In the genomic region with DNA sequence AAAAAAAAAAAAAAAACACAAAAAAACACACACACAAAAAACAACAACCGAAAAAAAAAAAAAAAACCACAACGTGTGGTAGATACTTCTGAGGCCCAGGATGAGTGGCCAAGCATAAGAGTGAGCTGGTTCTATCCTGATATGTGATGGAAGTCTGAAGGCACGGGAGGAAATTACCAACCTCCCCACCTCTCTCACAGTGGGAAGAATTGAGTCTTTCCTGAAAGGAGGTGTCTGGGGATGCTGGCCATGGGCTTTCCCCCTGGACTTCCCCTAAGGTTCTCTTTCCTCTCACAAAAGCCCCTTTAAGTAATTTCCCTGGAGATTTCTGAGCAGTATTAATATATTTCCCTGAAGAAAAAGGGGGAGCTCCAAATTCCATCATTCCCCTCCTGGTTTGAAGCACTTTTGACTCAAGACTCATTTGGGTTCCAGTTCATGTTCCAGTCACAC, we compare ENCODE assay signal across 18 cellular contexts. TPM values are rescaled to one million over a fixed set of nuclear protein-coding genes. Genes with fewer than 3 reads are reported as not detected.
DNase-seq lines count a peak whose midpoint lies in the region; ATAC-seq lines count a peak whose summit lies in the region.
"Had no signal": no experiment of that assay in that cellular context is flagged by ENCODE, and none has a peak within 500 bp of the region (broad histone marks: within the 10 kb centered on the region; RNA-seq: fewer than 3 reads in every experiment).

No MANE protein-coding gene starts in this region.

- peak overlapping the region; percentile 30 for H3K4me3 Mint-ChIP-seq in T-helper 1 cell treated with Interleukin-12 subunit alpha and Interleukin-12 subunit beta and Interleukin-4 antibody, amounts not matched to agents 30 μg/mL and 1 μg/mL, for 36 hours
- H3K4me3 Mint-ChIP-seq in stimulated activated naive CD8-positive, alpha-beta T cell treated with anti-CD3 and anti-CD28 coated beads, Interleukin-15, amount 100 ng/mL, for 72 hours = peak overlapping the region; percentile 68 to 100
- H3K4me3 Mint-ChIP-seq: CD8-positive, alpha-beta T cell had no signal

- peak overlapping the region; percentile 74 for H3K27ac Mint-ChIP-seq in T-helper 1 cell treated with Interleukin-12 subunit alpha and Interleukin-12 subunit beta and Interleukin-4 antibody, amounts not matched to agents 30 μg/mL and 1 μg/mL, for 36 hours
- peak overlapping the region in 1 of 2 donors; percentile 69 for H3K27ac Mint-ChIP-seq in activated naive CD4-positive, alpha-beta T cell treated with anti-CD3 and anti-CD28 coated beads, Interleukin-2, amount 50 U/mL, for 72 hours
- H3K27ac Mint-ChIP-seq in stimulated activated naive CD8-positive, alpha-beta T cell treated with anti-CD3 and anti-CD28 coated beads, Interleukin-15, amount 100 ng/mL, for 72 hours = peak overlapping the region; percentile 31 to 63
- H3K27ac Mint-ChIP-seq: CD8-positive, alpha-beta T cell had no signal

- H3K27me3 Mint-ChIP-seq in T-helper 1 cell treated with Interleukin-12 subunit alpha and Interleukin-12 subunit beta and Interleukin-4 antibody, amounts not matched to agents 30 μg/mL and 1 μg/mL, for 36 hours (ENCODE audit: low read depth) = peaks cover 3% of the 10 kb centered on the region
- H3K27me3 Mint-ChIP-seq in stimulated activated naive CD8-positive, alpha-beta T cell treated with anti-CD3 and anti-CD28 coated beads, Interleukin-15, amount 100 ng/mL, for 72 hours = no peaks in the 10 kb centered on the region

- H3K4me1 Mint-ChIP-seq in T-helper 1 cell treated with Interleukin-12 subunit alpha and Interleukin-12 subunit beta and Interleukin-4 antibody, amounts not matched to agents 30 μg/mL and 1 μg/mL, for 36 hours (ENCODE audit: low read depth) = peaks cover 62% of the 10 kb centered on the region
- peaks cover 85% of the 10 kb centered on the region for H3K4me1 Mint-ChIP-seq in stimulated activated naive CD8-positive, alpha-beta T cell treated with anti-CD3 and anti-CD28 coated beads, Interleukin-15, amount 100 ng/mL, for 72 hours

- H3K9me3 Mint-ChIP-seq in T-helper 1 cell treated with Interleukin-12 subunit alpha and Interleukin-12 subunit beta and Interleukin-4 antibody, amounts not matched to agents 30 μg/mL and 1 μg/mL, for 36 hours = no peaks in the 10 kb centered on the region
- no peaks in the 10 kb centered on the region for H3K9me3 Mint-ChIP-seq in activated naive CD4-positive, alpha-beta T cell treated with anti-CD3 and anti-CD28 coated beads, Interleukin-2, amount 50 U/mL, for 72 hours
- H3K9me3 Mint-ChIP-seq in stimulated activated naive CD8-positive, alpha-beta T cell treated with anti-CD3 and anti-CD28 coated beads, Interleukin-15, amount 100 ng/mL, for 72 hours = no peaks in the 10 kb centered on the region
- H3K9me3 Mint-ChIP-seq: CD8-positive, alpha-beta T cell had no signal

- H3K36me3 Mint-ChIP-seq in T-helper 1 cell treated with Interleukin-12 subunit alpha and Interleukin-12 subunit beta and Interleukin-4 antibody, amounts not matched to agents 30 μg/mL and 1 μg/mL, for 36 hours (ENCODE audit: low read depth) = peaks cover 2% of the 10 kb centered on the region
- peaks cover 10 to 14% of the 10 kb centered on the region in 2 donors for H3K36me3 Mint-ChIP-seq in activated naive CD4-positive, alpha-beta T cell treated with anti-CD3 and anti-CD28 coated beads, Interleukin-2, amount 50 U/mL, for 72 hours

- H3K27ac ChIP-seq in caudate nucleus (ENCODE audit: low read depth, low read length) = peak overlapping the region; percentile 26
- H3K27ac ChIP-seq: 22Rv1 had no signal

- peak; percentile 12 to 50 for ATAC-seq in activated naive CD4-positive, alpha-beta T cell treated with anti-CD3 and anti-CD28 coated beads, Interleukin-2, amount 50 U/mL, for 72 hours
- peak; percentile 14 for ATAC-seq in stimulated activated naive CD8-positive, alpha-beta T cell treated with anti-CD3 and anti-CD28 coated beads, Interleukin-15, amount 100 ng/mL, for 72 hours
- ATAC-seq in left lobe of liver (no peak), esophagus mucosa (no peak)
- ATAC-seq: CD8-positive, alpha-beta T cell had no signal

- DNase-seq in T-helper 1 cell (no peak), caudate nucleus (lab: John Stamatoyannopoulos, UW) (no peak), left lobe of liver (ENCODE audit: low spot score) (no peak)
- DNase-seq in activated naive CD4-positive, alpha-beta T cell treated with anti-CD3 and anti-CD28 coated beads, Interleukin-2, amount 50 U/mL, for 72 hours (ENCODE audit: low spot score in 2 of 2) = no peak
- DNase-seq in activated naive CD4-positive, alpha-beta T cell (lab: John Stamatoyannopoulos, UW) = no peak
- no peak for DNase-seq in stimulated activated naive CD8-positive, alpha-beta T cell treated with anti-CD3 and anti-CD28 coated beads, Interleukin-15, amount 100 ng/mL, for 72 hours
- DNase-seq: DND-41, GDM1, GOT3, KBM-7, NCI-H1105 treated with DMSO at 0.1 percent for 48 hours, NCI-H187 treated with DMSO at 0.1 percent for 48 hours, NCI-H2171, NCI-H510A had no signal

RNA-seq across cellular contexts. Expression of a gene that starts 5.2 kb away (rescaled TPM):
- 10 to 100 TPM; 11.1 to 17.2 TPM for total RNA-seq in activated naive CD4-positive, alpha-beta T cell treated with anti-CD3 and anti-CD28 coated beads, Interleukin-2, amount 50 U/mL, for 72 hours
- total RNA-seq in left lobe of liver (0.33 TPM), esophagus mucosa (1.00 TPM)

RNA-seq across cellular contexts. Expression of a gene that starts 21.5 kb away (rescaled TPM):
- total RNA-seq in activated naive CD4-positive, alpha-beta T cell treated with anti-CD3 and anti-CD28 coated beads, Interleukin-2, amount 50 U/mL, for 72 hours = 10 to 100 TPM; 13.0 to 15.3 TPM
- total RNA-seq in left lobe of liver (2.5 TPM), esophagus mucosa (5.7 TPM)

Comparison
In these comparisons a context has a peak if more than half of its experiments do, and no peak if none do; other contexts are left out.
1. ATAC-seq: peak in activated naive CD4-positive, alpha-beta T cell treated with anti-CD3 and anti-CD28 coated beads, Interleukin-2, amount 50 U/mL, for 72 hours (2 of 2) and stimulated activated naive CD8-positive, alpha-beta T cell treated with anti-CD3 and anti-CD28 coated beads, Interleukin-15, amount 100 ng/mL, for 72 hours (single experiment); none in left lobe of liver (single experiment) and esophagus mucosa (single experiment).